Comparison of ENCODE assay signal across 13 cellular contexts in the genomic region with DNA sequence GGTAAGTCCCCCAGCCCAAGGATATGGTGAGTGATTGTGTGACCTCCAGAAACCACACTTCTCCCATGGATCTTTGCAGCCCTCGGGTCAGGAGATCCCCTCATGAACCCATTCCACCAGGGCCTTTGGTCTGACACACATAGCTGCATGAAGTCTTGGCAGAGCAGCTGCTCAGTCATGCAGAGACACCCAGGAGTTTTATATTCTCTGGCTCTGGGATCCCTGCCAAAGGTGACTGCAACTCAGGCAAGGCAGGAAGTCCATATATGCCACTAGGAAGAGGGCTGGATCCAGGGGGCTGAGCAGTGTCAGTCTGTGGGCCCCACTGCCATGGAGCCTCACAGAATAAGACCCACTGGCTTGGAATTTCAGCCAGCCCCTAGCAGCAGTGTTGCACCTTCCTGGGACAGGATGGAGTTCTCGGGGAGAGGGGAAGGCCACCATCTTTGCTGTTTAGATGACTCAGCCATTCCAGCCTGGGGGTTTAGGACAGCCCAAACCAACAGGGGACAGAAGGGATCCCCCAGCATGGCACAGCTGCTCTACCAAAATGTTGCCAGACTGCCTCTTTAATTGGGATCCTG.
DNase-seq lines count a peak whose midpoint lies in the region; ATAC-seq and TF ChIP-seq lines count a peak whose summit lies in the region.
"Had no signal": no experiment of that assay in that cellular context is flagged by ENCODE, and none has a peak within 500 bp of the region (broad histone marks: within the 10 kb centered on the region; RNA-seq: fewer than 3 reads in every experiment).

No MANE protein-coding gene starts in this region.

- H3K27me3 ChIP-seq in brain microvascular endothelial cell (replicated peaks): no peaks in the 10 kb centered on the region
- H3K27me3 ChIP-seq in psoas muscle (ENCODE audit: insufficient read depth in 3 of 3, low read length in 2 of 3): no peaks in the 10 kb centered on the region
- H3K27me3 ChIP-seq: stomach had no signal

- in situ Hi-C loops in brain microvascular endothelial cell (cut with HindIII; ENCODE audit: low pct_ligation_motif_present, low sequenced_read_pairs): no loop called here

- ATAC-seq in psoas muscle (peak; percentile 54 to 84 (median 62)), GM21529 (IDR thresholded peaks at IDR 0.05; ENCODE audit: unreplicated experiment) (no peak)

- H3K4me3 ChIP-seq in brain microvascular endothelial cell (ENCODE audit: low read depth, low read length) (no peak overlapping the region), psoas muscle (no peak overlapping the region)
- H3K4me3 ChIP-seq: SK-N-MC, stomach had no signal

- DNase-seq in EH (ENCODE audit: low read depth) (peak; percentile 59), NCI-H2081 treated with DMSO at 0.1 percent for 48 hours (lab: John Stamatoyannopoulos, UW) (peak; percentile 29), brain microvascular endothelial cell (peak; percentile 91), psoas muscle (no peak), hippocampal formation (lab: John Stamatoyannopoulos, UW) (no peak), COLO829 (ENCODE audit: low spot score) (no peak), SKM-1 (lab: John Stamatoyannopoulos, UW; ENCODE audit: unreplicated experiment) (no peak)
- DNase-seq: activated CD8-positive, alpha-beta memory T cell treated with anti-CD3 and anti-CD28 coated beads for 24 hours; midbrain; MM.1S; stomach had no signal

- WGBS in psoas muscle, 3 donors: 48 to 52% (median 48%) methylated on average over 2 of the region's 2 CpGs

- TF ChIP-seq CTCF in brain microvascular endothelial cell (IDR thresholded peaks at IDR 0.05; ENCODE audit: low read depth, low read length, missing control alignments) (no peak), psoas muscle (IDR thresholded peaks at IDR 0.05) (no peak)

- intact Hi-C loops in psoas muscle (cut with DNase I): no loop called here

- H3K9me3 ChIP-seq in psoas muscle: peaks cover 26% of the 10 kb centered on the region

- H3K27ac ChIP-seq in brain microvascular endothelial cell: no peak overlapping the region
- H3K27ac ChIP-seq in psoas muscle: no peak overlapping the region
- H3K27ac ChIP-seq: SK-N-MC, stomach had no signal

- no peaks in the 10 kb centered on the region for H3K4me1 ChIP-seq in psoas muscle
- H3K4me1 ChIP-seq: stomach had no signal

- no peaks in the 10 kb centered on the region for H3K36me3 ChIP-seq in brain microvascular endothelial cell (replicated peaks)
- no peaks in the 10 kb centered on the region for H3K36me3 ChIP-seq in psoas muscle (ENCODE audit: insufficient read depth in 1 of 2, low read depth in 1 of 2)
- H3K36me3 ChIP-seq: stomach had no signal

Comparison
In these comparisons a context has a peak if more than half of its experiments do, and no peak if none do; other contexts are left out.
1. DNase-seq: peak in EH (single experiment), NCI-H2081 treated with DMSO at 0.1 percent for 48 hours (single experiment) and brain microvascular endothelial cell (single experiment); none in psoas muscle (0 of 2), hippocampal formation (0 of 2), COLO829 (single experiment) and SKM-1 (single experiment).